34 cellular contexts compared by ENCODE assay signal in the genomic region with DNA sequence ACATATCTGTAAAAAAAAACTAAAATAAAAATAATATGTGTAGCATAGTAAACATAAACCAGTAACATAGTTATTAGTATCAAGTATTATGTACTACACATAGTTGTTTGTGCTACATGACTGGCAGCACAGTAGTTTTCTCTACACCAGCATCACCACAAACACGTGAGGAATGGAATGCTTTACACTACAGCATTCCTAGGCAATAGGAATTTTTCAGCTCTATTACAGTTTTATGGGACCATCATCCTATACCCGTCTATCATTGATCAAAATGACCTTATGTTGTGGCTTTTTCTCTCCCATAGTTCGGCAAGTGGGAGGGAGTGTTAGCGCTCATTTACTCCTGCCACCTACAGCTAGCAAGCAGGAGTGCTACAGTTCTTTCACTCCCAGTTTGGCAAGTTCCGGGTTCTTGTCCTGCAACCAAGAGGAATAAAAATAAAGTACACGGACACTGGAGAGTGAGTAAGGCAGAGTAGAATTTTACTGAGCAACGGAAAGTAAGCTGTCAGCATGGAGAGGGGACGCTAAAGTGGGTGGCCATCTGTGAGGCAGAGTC.
A peak's percentile ranks its signal among the peaks of the same experiment; 100 is the strongest.
DNase-seq lines count a peak whose midpoint lies in the region; FAIRE-seq and TF ChIP-seq lines count a peak whose summit lies in the region.
"Had no signal": no experiment of that assay in that cellular context is flagged by ENCODE, and none has a peak within 500 bp of the region (broad histone marks: within the 10 kb centered on the region; RNA-seq: fewer than 3 reads in every experiment).

No MANE protein-coding gene starts in this region.

- no peak overlapping the region for H2BK120ac ChIP-seq in mesendoderm (ENCODE audit: low read depth, low read length)

- H4K8ac ChIP-seq in mesendoderm (ENCODE audit: low read depth, low read length): no peak overlapping the region

- H3K79me2 ChIP-seq in mesendoderm (ENCODE audit: control insufficient read depth, insufficient read depth, low read length): no peaks in the 10 kb centered on the region

- H3K23ac ChIP-seq in mesendoderm (ENCODE audit: low read length): no peak overlapping the region

- H3K36me3 ChIP-seq in mesendoderm (ENCODE audit: control insufficient read depth, insufficient read depth, low read length): no peaks in the 10 kb centered on the region
- H3K36me3 ChIP-seq: cardiac muscle cell, colonic mucosa, left lung, Peyer's patch, right atrium auricular region, spleen, thoracic aorta, WERI-Rb-1 had no signal

- H2AK5ac ChIP-seq in mesendoderm (ENCODE audit: low read length): no peak overlapping the region

- WGBS in mesendoderm (ENCODE audit: extremely low coverage, insufficient coverage, low lambda C conversion rate): no CpG with 5 or more reads among the region's 8 CpGs

- H3K4ac ChIP-seq in mesendoderm (ENCODE audit: low read depth, low read length): no peak overlapping the region

- no peaks in the 10 kb centered on the region for H3K79me1 ChIP-seq in mesendoderm (ENCODE audit: low read length)

- H3K9ac ChIP-seq in mesendoderm (ENCODE audit: low read length): no peak overlapping the region

- no peak overlapping the region for H3K27ac ChIP-seq in mesendoderm (ENCODE audit: low read depth, low read length)
- H3K27ac ChIP-seq: cardiac muscle cell, colonic mucosa, left lung, Peyer's patch, right atrium auricular region, spleen, thoracic aorta, WERI-Rb-1 had no signal

- H3K56ac ChIP-seq in mesendoderm (ENCODE audit: low read length): no peak overlapping the region

- H2BK5ac ChIP-seq in mesendoderm (ENCODE audit: low read length): no peak overlapping the region

- no peak for TF ChIP-seq POLR2A in H54 (IDR thresholded peaks at IDR 0.05; ENCODE audit: low read depth, low read length)

- FAIRE-seq in HTR-8/SVneo (lab: Jason Lieb, UNC): no peak
- no peak for FAIRE-seq in H54 (lab: Jason Lieb, UNC)
- no peak for FAIRE-seq in GM19239 (lab: Jason Lieb, UNC)
- FAIRE-seq: islet of Langerhans had no signal

- H4K5ac ChIP-seq in mesendoderm (ENCODE audit: low read length): no peak overlapping the region

- no peaks in the 10 kb centered on the region for H3K27me3 ChIP-seq in mesendoderm (ENCODE audit: insufficient read depth, low read length, poor library complexity)
- H3K27me3 ChIP-seq: cardiac muscle cell, colonic mucosa, left lung, Peyer's patch, right atrium auricular region, spleen had no signal

- H3K4me2 ChIP-seq in mesendoderm (ENCODE audit: low read length): no peak overlapping the region

- no peak overlapping the region for H3K4me3 ChIP-seq in mesendoderm (ENCODE audit: low read length)
- H3K4me3 ChIP-seq: cardiac muscle cell, colonic mucosa, left lung, Peyer's patch, right atrium auricular region, spleen, thoracic aorta had no signal

- DNase-seq in EH (ENCODE audit: low read depth): peak; percentile 5
- DNase-seq in HTR-8/SVneo (ENCODE audit: insufficient read length, low spot score): peak; percentile 5
- peak; percentile 54 for DNase-seq in amniotic epithelial cell (ENCODE audit: low read depth)
- DNase-seq in mesendoderm: peak; percentile 19
- DNase-seq in activated CD4-positive, CD25-positive, alpha-beta regulatory T cell treated with anti-CD3 and anti-CD28 coated beads, Interleukin-2, amount 50 U/mL, for 72 hours: no peak
- DNase-seq in H54 (ENCODE audit: insufficient read length, low spot score): no peak
- DNase-seq in AML-193 (lab: John Stamatoyannopoulos, UW): no peak
- no peak for DNase-seq in GM19239 (ENCODE audit: insufficient read length, low spot score)
- DNase-seq: activated CD4-positive, alpha-beta T cell treated with anti-CD3 and anti-CD28 coated beads, Interleukin-2, amount 10 ng/mL, durations not matched to agents 7 days and 5 days; activated effector memory CD4-positive, alpha-beta T cell treated with anti-CD3 and anti-CD28 coated beads, Interleukin-2, amount 50 U/mL, for 16 hours; activated naive CD8-positive, alpha-beta T cell treated with anti-CD3 and anti-CD28 coated beads for 36 hours; activated T-cell treated with anti-CD3 and anti-CD28 coated beads, Interleukin-2, amount 50 U/mL, for 24 hours; aorta; colonic mucosa; DMS53; effector memory CD4-positive, alpha-beta T cell; GF-D8; hypothalamus; left lung; NCI-H1417 treated with DMSO at 0.1 percent for 48 hours; NCI-H2029 treated with DMSO at 0.1 percent for 48 hours; NCI-H345; NCI-H69; Peyer's patch; SHP77 treated with DMSO at 0.1 percent for 48 hours; spleen; stimulated activated CD4-positive, alpha-beta T cell treated with anti-CD3 and anti-CD28 coated beads, Interleukin-2, amount 100 ng/mL, for 24 hours; stimulated activated CD8-positive, alpha-beta memory T cell treated with anti-CD3 and anti-CD28 coated beads, Interleukin-4, amount 100 ng/mL, for 48 hours; T-helper 9 cell; WERI-Rb-1 had no signal

- no peaks in the 10 kb centered on the region for H3K4me1 ChIP-seq in mesendoderm (ENCODE audit: control insufficient read depth, low read depth, low read length)
- H3K4me1 ChIP-seq: colonic mucosa, left lung, Peyer's patch, right atrium auricular region, spleen had no signal

- no peak overlapping the region for H3K18ac ChIP-seq in mesendoderm (ENCODE audit: low read length)

- H2BK15ac ChIP-seq in mesendoderm (replicated peaks; ENCODE audit: low read depth): no peak overlapping the region

Comparison
In these comparisons a context has a peak if more than half of its experiments do, and no peak if none do; other contexts are left out.
1. DNase-seq: peak in EH (single experiment), HTR-8/SVneo (single experiment), amniotic epithelial cell (single experiment) and mesendoderm (single experiment); none in activated CD4-positive, CD25-positive, alpha-beta regulatory T cell treated with anti-CD3 and anti-CD28 coated beads, Interleukin-2, amount 50 U/mL, for 72 hours (single experiment), H54 (single experiment), AML-193 (0 of 2) and GM19239 (single experiment).